In the genomic region with DNA sequence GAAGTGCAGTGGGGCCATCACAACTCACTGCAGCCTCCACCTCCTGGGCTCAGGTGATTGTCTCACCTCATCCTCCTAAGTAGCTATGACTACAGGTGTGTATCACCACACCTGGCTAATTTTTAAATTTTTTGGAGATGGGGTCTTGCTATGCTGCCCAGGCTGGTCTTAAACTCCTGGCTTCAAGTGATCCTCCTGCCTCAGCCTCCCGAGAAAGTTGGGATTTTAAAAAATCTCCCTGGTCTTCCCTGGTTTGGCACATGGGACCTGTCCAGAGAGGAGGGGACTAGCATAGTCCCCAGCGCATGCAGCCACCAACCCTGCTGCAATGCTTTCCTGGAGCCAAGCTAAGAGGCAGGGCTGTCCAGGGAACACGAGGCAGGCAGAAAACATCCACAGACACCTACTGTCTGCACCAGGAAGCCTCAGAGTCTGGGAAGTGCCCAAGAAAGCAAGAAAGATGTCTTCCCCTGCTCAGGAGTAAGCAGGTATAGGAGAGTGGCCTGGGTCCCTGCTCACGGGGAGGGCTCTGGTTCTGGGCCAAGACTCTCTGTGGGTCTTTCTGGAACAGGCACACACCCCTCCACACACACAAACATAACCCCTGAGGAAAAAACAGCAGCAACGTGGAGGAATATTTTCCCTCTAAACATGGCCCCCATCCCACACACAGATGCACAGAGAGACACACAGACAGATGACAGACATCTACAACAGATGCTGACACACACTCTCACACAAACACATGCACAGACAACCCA, we compare ENCODE assay signal across 22 cellular contexts. TPM values are rescaled to one million over a fixed set of nuclear protein-coding genes. Genes with fewer than 3 reads are reported as not detected.
DNase-seq lines count a peak whose midpoint lies in the region; ATAC-seq and TF ChIP-seq lines count a peak whose summit lies in the region.
"Had no signal": no experiment of that assay in that cellular context is flagged by ENCODE, and none has a peak within 500 bp of the region (broad histone marks: within the 10 kb centered on the region; RNA-seq: fewer than 3 reads in every experiment).

No MANE protein-coding gene starts in this region.

- H3K4me1 Mint-ChIP-seq in activated T-cell treated with anti-CD3 and anti-CD28 coated beads, Interleukin-2, amount 50 U/mL, for 24 hours (ENCODE audit: low read depth): peaks cover 70% of the 10 kb centered on the region
- H3K4me1 Mint-ChIP-seq in T-helper 17 cell: peaks cover 56% of the 10 kb centered on the region
- H3K4me1 Mint-ChIP-seq in stimulated activated effector memory CD8-positive, alpha-beta T cell treated with anti-CD3 and anti-CD28 coated beads, Interleukin-12 subunit alpha, Interleukin-12 subunit beta, amount 100 ng/mL, for 72 hours: peaks cover 69% of the 10 kb centered on the region

- H3K9me3 Mint-ChIP-seq in activated T-cell treated with anti-CD3 and anti-CD28 coated beads, Interleukin-2, amount 50 U/mL, for 24 hours: no peaks in the 10 kb centered on the region
- H3K9me3 Mint-ChIP-seq in stimulated activated effector memory CD8-positive, alpha-beta T cell treated with anti-CD3 and anti-CD28 coated beads, Interleukin-12 subunit alpha, Interleukin-12 subunit beta, amount 100 ng/mL, for 72 hours: no peaks in the 10 kb centered on the region
- H3K9me3 Mint-ChIP-seq: brain, mesothelial cell of epicardium had no signal

- H3K9me3 ChIP-seq in T-helper 17 cell (ENCODE audit: control insufficient read depth, low read length, poor library complexity, severe bottlenecking): no peaks in the 10 kb centered on the region
- H3K9me3 ChIP-seq: esophagus squamous epithelium, heart left ventricle, sigmoid colon had no signal

- no peak overlapping the region for H3K4me3 Mint-ChIP-seq in activated T-cell treated with anti-CD3 and anti-CD28 coated beads, Interleukin-2, amount 50 U/mL, for 24 hours
- no peak overlapping the region for H3K4me3 Mint-ChIP-seq in T-helper 17 cell
- no peak overlapping the region for H3K4me3 Mint-ChIP-seq in stimulated activated effector memory CD8-positive, alpha-beta T cell treated with anti-CD3 and anti-CD28 coated beads, Interleukin-12 subunit alpha, Interleukin-12 subunit beta, amount 100 ng/mL, for 72 hours
- H3K4me3 Mint-ChIP-seq: brain, mesothelial cell of epicardium had no signal

- no peaks in the 10 kb centered on the region for H3K27me3 Mint-ChIP-seq in activated T-cell treated with anti-CD3 and anti-CD28 coated beads, Interleukin-2, amount 50 U/mL, for 24 hours
- H3K27me3 Mint-ChIP-seq in T-helper 17 cell: no peaks in the 10 kb centered on the region

- DNase-seq in activated T-cell treated with anti-CD3 and anti-CD28 coated beads, Interleukin-2, amount 50 U/mL, for 24 hours: no peak
- no peak for DNase-seq in activated T-cell treated with anti-CD3 and anti-CD28 coated beads for 4 hours
- DNase-seq in T-helper 17 cell: no peak
- DNase-seq in coronary artery (ENCODE audit: low spot score): peak; percentile 58
- DNase-seq in stimulated activated effector memory CD8-positive, alpha-beta T cell treated with anti-CD3 and anti-CD28 coated beads, Interleukin-12 subunit alpha, Interleukin-12 subunit beta, amount 100 ng/mL, for 72 hours (ENCODE audit: low spot score in 2 of 2): no peak
- no peak for DNase-seq in GM03348 (ENCODE audit: low spot score)
- no peak for DNase-seq in NCI-H526 (lab: John Stamatoyannopoulos, UW)
- DNase-seq: activated CD4-positive, alpha-beta T cell treated with anti-CD3 and anti-CD28 coated beads, Interleukin-2, amount 50 U/mL, for 1 hour; esophagus squamous epithelium; KBM-7; NCI-H1092; NCI-H2107; NCI-H526 treated with DMSO at 0.1 percent for 48 hours; nucleus accumbens; PC-9; sigmoid colon; stimulated activated CD4-positive, alpha-beta T cell treated with anti-CD3 and anti-CD28 coated beads, Interleukin-4, amount 100 ng/mL, for 24 hours had no signal

- no peak overlapping the region for H3K4me3 ChIP-seq in coronary artery
- H3K4me3 ChIP-seq: esophagus squamous epithelium, heart left ventricle, PC-9, sigmoid colon, SK-N-MC had no signal

- H3K27ac ChIP-seq in coronary artery: peak overlapping the region; percentile 93 to 94
- H3K27ac ChIP-seq: PC-9, SK-N-MC had no signal

- no peak for TF ChIP-seq CTCF in coronary artery (IDR thresholded peaks at IDR 0.05)

- H3K36me3 Mint-ChIP-seq in activated T-cell treated with anti-CD3 and anti-CD28 coated beads, Interleukin-2, amount 50 U/mL, for 24 hours (ENCODE audit: low read depth): peaks cover 99% of the 10 kb centered on the region
- peaks cover 12% of the 10 kb centered on the region for H3K36me3 Mint-ChIP-seq in T-helper 17 cell (ENCODE audit: low read depth)
- peaks cover 86% of the 10 kb centered on the region for H3K36me3 Mint-ChIP-seq in stimulated activated effector memory CD8-positive, alpha-beta T cell treated with anti-CD3 and anti-CD28 coated beads, Interleukin-12 subunit alpha, Interleukin-12 subunit beta, amount 100 ng/mL, for 72 hours

- peak overlapping the region; percentile 90 for H3K27ac Mint-ChIP-seq in activated T-cell treated with anti-CD3 and anti-CD28 coated beads, Interleukin-2, amount 50 U/mL, for 24 hours
- peak overlapping the region; percentile 87 for H3K27ac Mint-ChIP-seq in T-helper 17 cell
- H3K27ac Mint-ChIP-seq in stimulated activated effector memory CD8-positive, alpha-beta T cell treated with anti-CD3 and anti-CD28 coated beads, Interleukin-12 subunit alpha, Interleukin-12 subunit beta, amount 100 ng/mL, for 72 hours: peak overlapping the region; percentile 96
- H3K27ac Mint-ChIP-seq: mesothelial cell of epicardium had no signal

- no peak for ATAC-seq in T-helper 17 cell
- ATAC-seq in stimulated activated effector memory CD8-positive, alpha-beta T cell treated with anti-CD3 and anti-CD28 coated beads, Interleukin-12 subunit alpha, Interleukin-12 subunit beta, amount 100 ng/mL, for 72 hours: no peak
- no peak for ATAC-seq in GM18511 (IDR thresholded peaks at IDR 0.05; ENCODE audit: unreplicated experiment)
- ATAC-seq: heart left ventricle had no signal

RNA-seq across cellular contexts. Expression of a gene that starts 30.8 kb away (rescaled TPM):
- total RNA-seq in T-helper 17 cell: 100 to 1,000 TPM; 116 to 117 TPM
